In genomic region chr1:71521655-71522264, GRCh38 we compare ENCODE assay signal across 8 cellular contexts.
A peak's percentile ranks its signal among the peaks of the same experiment; 100 is the strongest.
DNase-seq lines count a peak whose midpoint lies in the region; ATAC-seq and TF ChIP-seq lines count a peak whose summit lies in the region.

No MANE protein-coding gene starts in this region.

- H3K27ac Mint-ChIP-seq in immature natural killer cell: no peak overlapping the region

- H3K4me1 Mint-ChIP-seq in immature natural killer cell: no peaks in the 10 kb centered on the region

- ATAC-seq in lung (ENCODE audit: insufficient read depth, low FRiP score): peak; percentile 47
- no peak for ATAC-seq in HG03457 (IDR thresholded peaks at IDR 0.05; ENCODE audit: unreplicated experiment)

- H3K36me3 ChIP-seq in lung (ENCODE audit: control insufficient read depth in 2 of 2, insufficient read depth in 2 of 2, low read length in 2 of 2): no peaks in the 10 kb centered on the region

- H3K4me3 Mint-ChIP-seq in immature natural killer cell: no peak overlapping the region

- no peaks in the 10 kb centered on the region for H3K9me3 ChIP-seq in lung (ENCODE audit: control insufficient read depth in 2 of 2, insufficient read depth in 1 of 2, low read length in 1 of 2)

- no peaks in the 10 kb centered on the region for H3K27me3 Mint-ChIP-seq in immature natural killer cell (ENCODE audit: low read depth in 3 of 3)

- no peaks in the 10 kb centered on the region for H3K36me3 Mint-ChIP-seq in immature natural killer cell

- POLR2A ChIA-PET in HEK293T (lab: Yijun Ruan, JAX): no interaction called here

- no peaks in the 10 kb centered on the region for H3K27me3 ChIP-seq in lung (ENCODE audit: control insufficient read depth, insufficient read depth)

- peak; percentile 42 for TF ChIP-seq CTCF in lung (IDR thresholded peaks at IDR 0.05; ENCODE audit: control extremely low read depth, extremely low read depth)

- no peak overlapping the region for H3K4me3 ChIP-seq in lung

- CTCF ChIA-PET in HEK293T (lab: Yijun Ruan, JAX): no interaction called here

- DNase-seq in DMS 273 treated with DMSO at 0.1 percent for 48 hours (lab: John Stamatoyannopoulos, UW) (peak; percentile 35), HEK293T (ENCODE audit: extremely low spot score) (peak; percentile 28), NCI-H69 (lab: John Stamatoyannopoulos, UW) (peak; percentile 49), cerebellum (ENCODE audit: low spot score) (peak; percentile 29), lung (ENCODE audit: low spot score) (no peak), GDM1 (lab: John Stamatoyannopoulos, UW) (no peak), immature natural killer cell (no peak)

- H3K4me1 ChIP-seq in lung (ENCODE audit: control insufficient read depth in 2 of 2, insufficient read depth in 2 of 2, low read length in 2 of 2): no peaks in the 10 kb centered on the region

- WGBS in lung, 2 donors: 93% methylated on average over 1 of the region's 1 CpG

- peaks cover 0 to 8% (median 2%) of the 10 kb centered on the region in 6 donors for H3K9me3 Mint-ChIP-seq in immature natural killer cell

- H3K27ac ChIP-seq in lung (ENCODE audit: low read depth in 1 of 2, low read length in 1 of 2): no peak overlapping the region

TF ChIP-seq in HEK293T, 16 proteins besides CTCF, POLR2A, EP300 and RAD21:
- TF ChIP-seq SUZ12 (IDR thresholded peaks at IDR 0.05) (no peak), ZNF384 (IDR thresholded peaks at IDR 0.05) (no peak), L3MBTL2 (conservative IDR thresholded peaks at IDR 0.05) (no peak), FOXA1 (IDR thresholded peaks at IDR 0.05) (no peak), ARNT (IDR thresholded peaks at IDR 0.05) (no peak), FOXK2 (IDR thresholded peaks at IDR 0.05) (no peak), BHLHE40 (IDR thresholded peaks at IDR 0.05; ENCODE audit: borderline replicate concordance) (no peak), ELF4 (IDR thresholded peaks at IDR 0.05) (no peak), TARDBP (IDR thresholded peaks at IDR 0.05) (no peak)

Comparison
In these comparisons a context has a peak if more than half of its experiments do, and no peak if none do; other contexts are left out.
1. DNase-seq: peak in DMS 273 treated with DMSO at 0.1 percent for 48 hours (single experiment), HEK293T (single experiment), NCI-H69 (single experiment) and cerebellum (single experiment); none in lung (single experiment), GDM1 (single experiment) and immature natural killer cell (0 of 3).